2 cellular contexts compared by ENCODE assay signal in the genomic region with DNA sequence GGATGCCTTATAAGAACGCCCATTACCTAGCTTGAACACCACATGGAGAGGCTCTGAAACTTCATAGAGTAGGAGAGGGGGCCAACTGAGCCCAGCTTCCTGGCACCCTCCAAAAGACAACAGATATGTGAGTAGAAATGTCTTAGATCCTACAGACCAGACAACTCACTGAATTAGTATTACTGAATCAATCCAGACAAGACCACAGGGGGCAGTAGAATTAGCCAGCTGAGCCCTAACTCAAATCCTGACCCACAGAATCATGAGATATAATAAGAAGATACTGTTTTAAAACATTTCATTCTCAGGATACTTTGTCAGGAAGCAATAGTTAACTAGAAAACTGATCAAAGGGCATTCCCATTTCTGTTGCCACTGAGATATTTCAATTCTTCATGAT.
TF ChIP-seq lines count a peak whose summit lies in the region.

No MANE protein-coding gene starts in this region.

TF ChIP-seq in SK-N-SH treated with all-trans-retinoic acid at 6 μM for 48 hours, 23 proteins besides CTCF, POLR2A, EP300 and RAD21 (continued from another document):
- TF ChIP-seq, protein P1, sequence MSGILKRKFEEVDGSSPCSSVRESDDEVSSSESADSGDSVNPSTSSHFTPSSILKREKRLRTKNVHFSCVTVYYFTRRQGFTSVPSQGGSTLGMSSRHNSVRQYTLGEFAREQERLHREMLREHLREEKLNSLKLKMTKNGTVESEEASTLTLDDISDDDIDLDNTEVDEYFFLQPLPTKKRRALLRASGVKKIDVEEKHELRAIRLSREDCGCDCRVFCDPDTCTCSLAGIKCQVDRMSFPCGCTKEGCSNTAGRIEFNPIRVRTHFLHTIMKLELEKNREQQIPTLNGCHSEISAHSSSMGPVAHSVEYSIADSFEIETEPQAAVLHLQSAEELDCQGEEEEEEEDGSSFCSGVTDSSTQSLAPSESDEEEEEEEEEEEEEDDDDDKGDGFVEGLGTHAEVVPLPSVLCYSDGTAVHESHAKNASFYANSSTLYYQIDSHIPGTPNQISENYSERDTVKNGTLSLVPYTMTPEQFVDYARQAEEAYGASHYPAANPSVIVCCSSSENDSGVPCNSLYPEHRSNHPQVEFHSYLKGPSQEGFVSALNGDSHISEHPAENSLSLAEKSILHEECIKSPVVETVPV (CRISPR knock-in tag; IDR thresholded peaks at IDR 0.05) = no peak
- TF ChIP-seq ISL1 (CRISPR knock-in tag; IDR thresholded peaks at IDR 0.05) = no peak
- TF ChIP-seq, protein P2, sequence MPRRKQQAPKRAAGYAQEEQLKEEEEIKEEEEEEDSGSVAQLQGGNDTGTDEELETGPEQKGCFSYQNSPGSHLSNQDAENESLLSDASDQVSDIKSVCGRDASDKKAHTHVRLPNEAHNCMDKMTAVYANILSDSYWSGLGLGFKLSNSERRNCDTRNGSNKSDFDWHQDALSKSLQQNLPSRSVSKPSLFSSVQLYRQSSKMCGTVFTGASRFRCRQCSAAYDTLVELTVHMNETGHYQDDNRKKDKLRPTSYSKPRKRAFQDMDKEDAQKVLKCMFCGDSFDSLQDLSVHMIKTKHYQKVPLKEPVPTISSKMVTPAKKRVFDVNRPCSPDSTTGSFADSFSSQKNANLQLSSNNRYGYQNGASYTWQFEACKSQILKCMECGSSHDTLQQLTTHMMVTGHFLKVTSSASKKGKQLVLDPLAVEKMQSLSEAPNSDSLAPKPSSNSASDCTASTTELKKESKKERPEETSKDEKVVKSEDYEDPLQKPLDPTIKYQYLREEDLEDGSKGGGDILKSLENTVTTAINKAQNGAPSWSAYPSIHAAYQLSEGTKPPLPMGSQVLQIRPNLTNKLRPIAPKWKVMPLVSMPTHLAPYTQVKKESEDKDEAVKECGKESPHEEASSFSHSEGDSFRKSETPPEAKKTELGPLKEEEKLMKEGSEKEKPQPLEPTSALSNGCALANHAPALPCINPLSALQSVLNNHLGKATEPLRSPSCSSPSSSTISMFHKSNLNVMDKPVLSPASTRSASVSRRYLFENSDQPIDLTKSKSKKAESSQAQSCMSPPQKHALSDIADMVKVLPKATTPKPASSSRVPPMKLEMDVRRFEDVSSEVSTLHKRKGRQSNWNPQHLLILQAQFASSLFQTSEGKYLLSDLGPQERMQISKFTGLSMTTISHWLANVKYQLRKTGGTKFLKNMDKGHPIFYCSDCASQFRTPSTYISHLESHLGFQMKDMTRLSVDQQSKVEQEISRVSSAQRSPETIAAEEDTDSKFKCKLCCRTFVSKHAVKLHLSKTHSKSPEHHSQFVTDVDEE (CRISPR knock-in tag; IDR thresholded peaks at IDR 0.05) = no peak

TF ChIP-seq in SK-N-SH, 30 proteins besides CTCF, POLR2A, EP300 and RAD21 (continued from another document):
- TF ChIP-seq, protein P3, sequence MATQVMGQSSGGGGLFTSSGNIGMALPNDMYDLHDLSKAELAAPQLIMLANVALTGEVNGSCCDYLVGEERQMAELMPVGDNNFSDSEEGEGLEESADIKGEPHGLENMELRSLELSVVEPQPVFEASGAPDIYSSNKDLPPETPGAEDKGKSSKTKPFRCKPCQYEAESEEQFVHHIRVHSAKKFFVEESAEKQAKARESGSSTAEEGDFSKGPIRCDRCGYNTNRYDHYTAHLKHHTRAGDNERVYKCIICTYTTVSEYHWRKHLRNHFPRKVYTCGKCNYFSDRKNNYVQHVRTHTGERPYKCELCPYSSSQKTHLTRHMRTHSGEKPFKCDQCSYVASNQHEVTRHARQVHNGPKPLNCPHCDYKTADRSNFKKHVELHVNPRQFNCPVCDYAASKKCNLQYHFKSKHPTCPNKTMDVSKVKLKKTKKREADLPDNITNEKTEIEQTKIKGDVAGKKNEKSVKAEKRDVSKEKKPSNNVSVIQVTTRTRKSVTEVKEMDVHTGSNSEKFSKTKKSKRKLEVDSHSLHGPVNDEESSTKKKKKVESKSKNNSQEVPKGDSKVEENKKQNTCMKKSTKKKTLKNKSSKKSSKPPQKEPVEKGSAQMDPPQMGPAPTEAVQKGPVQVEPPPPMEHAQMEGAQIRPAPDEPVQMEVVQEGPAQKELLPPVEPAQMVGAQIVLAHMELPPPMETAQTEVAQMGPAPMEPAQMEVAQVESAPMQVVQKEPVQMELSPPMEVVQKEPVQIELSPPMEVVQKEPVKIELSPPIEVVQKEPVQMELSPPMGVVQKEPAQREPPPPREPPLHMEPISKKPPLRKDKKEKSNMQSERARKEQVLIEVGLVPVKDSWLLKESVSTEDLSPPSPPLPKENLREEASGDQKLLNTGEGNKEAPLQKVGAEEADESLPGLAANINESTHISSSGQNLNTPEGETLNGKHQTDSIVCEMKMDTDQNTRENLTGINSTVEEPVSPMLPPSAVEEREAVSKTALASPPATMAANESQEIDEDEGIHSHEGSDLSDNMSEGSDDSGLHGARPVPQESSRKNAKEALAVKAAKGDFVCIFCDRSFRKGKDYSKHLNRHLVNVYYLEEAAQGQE (IDR thresholded peaks at IDR 0.05; ENCODE audit: low read depth, low read length) = no peak
- no peak for TF ChIP-seq EZH2phosphoT487 (IDR thresholded peaks at IDR 0.05; ENCODE audit: borderline replicate concordance, low read depth)
- TF ChIP-seq RCOR1 (IDR thresholded peaks at IDR 0.05; ENCODE audit: low read length) = no peak
- no peak for TF ChIP-seq ELF1 (IDR thresholded peaks at IDR 0.05)
- TF ChIP-seq TCF12 (IDR thresholded peaks at IDR 0.05) = no peak
- TF ChIP-seq RXRA (IDR thresholded peaks at IDR 0.05; ENCODE audit: borderline replicate concordance, low read depth) = no peak
